In genomic region chr16:47631131-47631530, GRCh38 we compare ENCODE assay signal across 9 cellular contexts.
"Had no signal": no experiment of that assay in that cellular context is flagged by ENCODE, and none has a peak within 500 bp of the region (broad histone marks: within the 10 kb centered on the region; RNA-seq: fewer than 3 reads in every experiment).

No MANE protein-coding gene starts in this region.

- FAIRE-seq: HTR-8/SVneo had no signal

- H3K9ac ChIP-seq: GM23248 had no signal

- H3K4me3 ChIP-seq: GM23248, HAP-1 had no signal

- H3K27ac Mint-ChIP-seq: HFFc6, IgD-negative memory B cell had no signal

- H3K27me3 Mint-ChIP-seq: IgD-negative memory B cell had no signal

- DNase-seq: GM23248, GOT3, H7, HFFc6, KG1 had no signal

- ATAC-seq: HCT116 had no signal

- H3K36me3 ChIP-seq: HAP-1 had no signal

- H3K9me3 ChIP-seq: HAP-1 had no signal

- H3K9me3 Mint-ChIP-seq: HFFc6 had no signal

- H3K4me3 Mint-ChIP-seq: HFFc6, IgD-negative memory B cell had no signal

- H3K27ac ChIP-seq: GM23248 had no signal

- H2AFZ ChIP-seq: GM23248 had no signal
